In the genomic region with DNA sequence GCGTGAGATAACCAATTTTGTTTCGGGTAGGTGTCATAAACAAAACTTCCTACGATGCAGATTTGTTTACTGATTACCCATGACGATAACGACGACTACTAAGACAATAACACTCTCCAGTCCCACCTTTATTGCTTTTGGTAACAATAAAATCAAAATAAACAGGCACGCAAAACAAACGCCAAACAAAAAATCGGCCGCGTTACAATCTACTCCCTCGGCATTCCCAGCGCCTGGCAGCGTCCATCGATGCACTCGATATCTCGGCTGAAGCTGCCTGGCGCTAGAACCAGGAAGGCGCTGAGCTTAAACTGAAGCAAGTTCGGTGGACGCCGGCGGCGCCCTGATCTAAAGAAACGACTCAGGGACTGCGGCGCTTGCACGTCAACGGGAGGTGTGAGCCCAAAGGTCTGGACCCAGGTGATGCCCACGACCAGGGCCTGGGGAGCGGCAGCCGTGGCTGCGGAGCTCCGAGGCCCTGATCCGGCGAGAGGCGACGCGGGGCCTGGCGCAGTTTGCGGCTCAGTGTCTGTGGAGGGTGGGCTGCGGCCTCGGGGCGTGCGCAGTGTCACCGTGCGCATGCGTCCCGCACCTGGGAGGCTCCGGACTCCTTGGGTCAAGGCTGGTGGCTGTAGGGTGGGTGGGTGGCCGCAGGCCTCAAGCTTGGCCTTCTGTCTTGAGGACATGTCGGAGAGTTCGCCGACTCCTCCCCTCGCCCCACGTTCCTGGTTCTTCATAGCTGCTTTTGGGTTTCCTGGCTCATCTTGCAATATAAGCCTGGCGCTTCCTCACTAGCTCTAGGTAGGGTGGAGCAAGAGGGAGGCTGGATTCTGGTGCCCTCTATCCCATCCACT, we compare ENCODE assay signal across 1 cellular context.
TF ChIP-seq lines count a peak whose summit lies in the region.

TSS of gene RSRC1 (plus strand) at position 286 of the 854 bp plus-strand sequence. CDS start 12,016 bp downstream, outside the sequence.

TF ChIP-seq in K562, 482 proteins besides CTCF, POLR2A, EP300 and RAD21 (continued from another document and continues in another):
- TF ChIP-seq, protein P1, sequence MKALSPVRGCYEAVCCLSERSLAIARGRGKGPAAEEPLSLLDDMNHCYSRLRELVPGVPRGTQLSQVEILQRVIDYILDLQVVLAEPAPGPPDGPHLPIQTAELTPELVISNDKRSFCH (CRISPR knock-in tag; IDR thresholded peaks at IDR 0.05), result no peak
- TF ChIP-seq, protein P1 (tag; IDR thresholded peaks at IDR 0.05), result peak; percentile 53; the same call in 1 of the 2 replicates
- TF ChIP-seq BHLHE40 (IDR thresholded peaks at IDR 0.05; ENCODE audit: low read length) (peak; percentile 12; the same call in 1 of the 2 replicates), TCF7L2 (IDR thresholded peaks at IDR 0.05; ENCODE audit: low read depth, low read length) (no peak), KDM2B (CRISPR knock-in tag; IDR thresholded peaks at IDR 0.05) (peak; percentile 40; the same call in 1 of the 2 replicates), NFE2 (IDR thresholded peaks at IDR 0.05; ENCODE audit: low read depth) (0 out of 2 replicates have a peak, but pooled peaks have one; percentile 18), ZBTB2 (IDR thresholded peaks at IDR 0.05) (peak; percentile 92), MTA3 (IDR thresholded peaks at IDR 0.05; ENCODE audit: borderline replicate concordance) (peak; percentile 80; the same call in 1 of the 2 replicates), ZNF212 (CRISPR knock-in tag; IDR thresholded peaks at IDR 0.05) (no peak), ZNF253 (CRISPR knock-in tag; conservative IDR thresholded peaks at IDR 0.05) (no peak), SIX5 (IDR thresholded peaks at IDR 0.05; ENCODE audit: borderline replicate concordance in 1 of 2, insufficient read depth in 1 of 2, low read depth in 1 of 2, low read length in 2 of 2) (no peak; a peak in 1 of 4 replicates), DMBX1 (CRISPR knock-in tag; IDR thresholded peaks at IDR 0.05; ENCODE audit: borderline replicate concordance) (no peak), POLR2B (IDR thresholded peaks at IDR 0.05; ENCODE audit: low read depth, partially characterized antibody) (peak; percentile 91), MCM3 (IDR thresholded peaks at IDR 0.05) (no peak), MTF1 (CRISPR knock-in tag; IDR thresholded peaks at IDR 0.05; ENCODE audit: borderline replicate concordance) (no peak), MAFF (IDR thresholded peaks at IDR 0.05; ENCODE audit: low read length) (no peak), MXI1 (IDR thresholded peaks at IDR 0.05; ENCODE audit: low read depth, low read length) (no peak; the same call in 1 of the 2 replicates), SUPT5H (IDR thresholded peaks at IDR 0.05) (peak; percentile 95), ETV5 (CRISPR knock-in tag; IDR thresholded peaks at IDR 0.05; ENCODE audit: low read depth) (0 out of 2 replicates have a peak, but pooled peaks have one; percentile 17), SRSF3 (IDR thresholded peaks at IDR 0.05; ENCODE audit: insufficient read depth, low read length) (no peak), NCOA6 (IDR thresholded peaks at IDR 0.05) (no peak), RBM39 (optimal IDR thresholded peaks at IDR 0.05; ENCODE audit: low read depth, low read length) (no peak), MLLT1 (IDR thresholded peaks at IDR 0.05) (peak; percentile 59 to 100; a peak in 2 of 4 replicates), NR2C1 (IDR thresholded peaks at IDR 0.05) (peak; percentile 20; the same call in 1 of the 2 replicates), NR2C1 (tag; IDR thresholded peaks at IDR 0.05) (no peak), SRF (CRISPR knock-in tag; IDR thresholded peaks at IDR 0.05) (no peak; a peak in 2 of 4 replicates), ZNF41 (CRISPR knock-in tag; conservative IDR thresholded peaks at IDR 0.05) (no peak), KLF16 (IDR thresholded peaks at IDR 0.05) (no peak), CBX5 (IDR thresholded peaks at IDR 0.05; ENCODE audit: borderline replicate concordance, low read depth) (no peak), IRF9 (tag; IDR thresholded peaks at IDR 0.05) (no peak), MTA2 (IDR thresholded peaks at IDR 0.05; ENCODE audit: low read depth) (no peak), BDP1 (IDR thresholded peaks at IDR 0.05; ENCODE audit: insufficient read depth, insufficient read length) (no peak), SMARCB1 (IDR thresholded peaks at IDR 0.05; ENCODE audit: insufficient read length, low read depth) (no peak), NR4A1 (CRISPR knock-in tag; IDR thresholded peaks at IDR 0.05) (no peak), NR4A1 (tag; IDR thresholded peaks at IDR 0.05) (peak; percentile 74; the same call in 1 of the 2 replicates), PHF8 (IDR thresholded peaks at IDR 0.05; ENCODE audit: borderline replicate concordance, low read length) (peak; percentile 99), NCOA4 (IDR thresholded peaks at IDR 0.05; ENCODE audit: partially characterized antibody) (peak; percentile 98), PRDM10 (IDR thresholded peaks at IDR 0.05; ENCODE audit: partially characterized antibody) (peak; percentile 69)
- TF ChIP-seq, protein P2, sequence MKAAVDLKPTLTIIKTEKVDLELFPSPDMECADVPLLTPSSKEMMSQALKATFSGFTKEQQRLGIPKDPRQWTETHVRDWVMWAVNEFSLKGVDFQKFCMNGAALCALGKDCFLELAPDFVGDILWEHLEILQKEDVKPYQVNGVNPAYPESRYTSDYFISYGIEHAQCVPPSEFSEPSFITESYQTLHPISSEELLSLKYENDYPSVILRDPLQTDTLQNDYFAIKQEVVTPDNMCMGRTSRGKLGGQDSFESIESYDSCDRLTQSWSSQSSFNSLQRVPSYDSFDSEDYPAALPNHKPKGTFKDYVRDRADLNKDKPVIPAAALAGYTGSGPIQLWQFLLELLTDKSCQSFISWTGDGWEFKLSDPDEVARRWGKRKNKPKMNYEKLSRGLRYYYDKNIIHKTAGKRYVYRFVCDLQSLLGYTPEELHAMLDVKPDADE (conservative IDR thresholded peaks at IDR 0.05; ENCODE audit: control insufficient read depth, low read depth, low read length), result no peak; the same call in none of the 2 replicates
- TF ChIP-seq, protein P3, sequence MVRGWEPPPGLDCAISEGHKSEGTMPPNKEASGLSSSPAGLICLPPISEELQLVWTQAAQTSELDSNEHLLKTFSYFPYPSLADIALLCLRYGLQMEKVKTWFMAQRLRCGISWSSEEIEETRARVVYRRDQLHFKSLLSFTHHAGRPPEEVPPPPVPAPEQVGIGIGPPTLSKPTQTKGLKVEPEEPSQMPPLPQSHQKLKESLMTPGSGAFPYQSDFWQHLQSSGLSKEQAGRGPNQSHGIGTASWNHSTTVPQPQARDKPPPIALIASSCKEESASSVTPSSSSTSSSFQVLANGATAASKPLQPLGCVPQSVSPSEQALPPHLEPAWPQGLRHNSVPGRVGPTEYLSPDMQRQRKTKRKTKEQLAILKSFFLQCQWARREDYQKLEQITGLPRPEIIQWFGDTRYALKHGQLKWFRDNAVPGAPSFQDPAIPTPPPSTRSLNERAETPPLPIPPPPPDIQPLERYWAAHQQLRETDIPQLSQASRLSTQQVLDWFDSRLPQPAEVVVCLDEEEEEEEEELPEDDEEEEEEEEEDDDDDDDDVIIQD (CRISPR knock-in tag; IDR thresholded peaks at IDR 0.05), result no peak
- TF ChIP-seq, protein P4, sequence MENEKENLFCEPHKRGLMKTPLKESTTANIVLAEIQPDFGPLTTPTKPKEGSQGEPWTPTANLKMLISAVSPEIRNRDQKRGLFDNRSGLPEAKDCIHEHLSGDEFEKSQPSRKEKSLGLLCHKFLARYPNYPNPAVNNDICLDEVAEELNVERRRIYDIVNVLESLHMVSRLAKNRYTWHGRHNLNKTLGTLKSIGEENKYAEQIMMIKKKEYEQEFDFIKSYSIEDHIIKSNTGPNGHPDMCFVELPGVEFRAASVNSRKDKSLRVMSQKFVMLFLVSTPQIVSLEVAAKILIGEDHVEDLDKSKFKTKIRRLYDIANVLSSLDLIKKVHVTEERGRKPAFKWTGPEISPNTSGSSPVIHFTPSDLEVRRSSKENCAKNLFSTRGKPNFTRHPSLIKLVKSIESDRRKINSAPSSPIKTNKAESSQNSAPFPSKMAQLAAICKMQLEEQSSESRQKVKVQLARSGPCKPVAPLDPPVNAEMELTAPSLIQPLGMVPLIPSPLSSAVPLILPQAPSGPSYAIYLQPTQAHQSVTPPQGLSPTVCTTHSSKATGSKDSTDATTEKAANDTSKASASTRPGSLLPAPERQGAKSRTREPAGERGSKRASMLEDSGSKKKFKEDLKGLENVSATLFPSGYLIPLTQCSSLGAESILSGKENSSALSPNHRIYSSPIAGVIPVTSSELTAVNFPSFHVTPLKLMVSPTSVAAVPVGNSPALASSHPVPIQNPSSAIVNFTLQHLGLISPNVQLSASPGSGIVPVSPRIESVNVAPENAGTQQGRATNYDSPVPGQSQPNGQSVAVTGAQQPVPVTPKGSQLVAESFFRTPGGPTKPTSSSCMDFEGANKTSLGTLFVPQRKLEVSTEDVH (IDR thresholded peaks at IDR 0.05; ENCODE audit: low read depth, partially characterized antibody), result peak; percentile 78
- TF ChIP-seq, protein P5, sequence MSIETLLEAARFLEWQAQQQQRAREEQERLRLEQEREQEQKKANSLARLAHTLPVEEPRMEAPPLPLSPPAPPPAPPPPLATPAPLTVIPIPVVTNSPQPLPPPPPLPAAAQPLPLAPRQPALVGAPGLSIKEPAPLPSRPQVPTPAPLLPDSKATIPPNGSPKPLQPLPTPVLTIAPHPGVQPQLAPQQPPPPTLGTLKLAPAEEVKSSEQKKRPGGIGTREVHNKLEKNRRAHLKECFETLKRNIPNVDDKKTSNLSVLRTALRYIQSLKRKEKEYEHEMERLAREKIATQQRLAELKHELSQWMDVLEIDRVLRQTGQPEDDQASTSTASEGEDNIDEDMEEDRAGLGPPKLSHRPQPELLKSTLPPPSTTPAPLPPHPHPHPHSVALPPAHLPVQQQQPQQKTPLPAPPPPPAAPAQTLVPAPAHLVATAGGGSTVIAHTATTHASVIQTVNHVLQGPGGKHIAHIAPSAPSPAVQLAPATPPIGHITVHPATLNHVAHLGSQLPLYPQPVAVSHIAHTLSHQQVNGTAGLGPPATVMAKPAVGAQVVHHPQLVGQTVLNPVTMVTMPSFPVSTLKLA (conservative IDR thresholded peaks at IDR 0.05), result peak in 1 of 2 experiments; percentile 88
